ENCODE assay signal across 17 cellular contexts in genomic region chr18:56522826-56523225, GRCh38.
DNase-seq lines count a peak whose midpoint lies in the region; ATAC-seq and TF ChIP-seq lines count a peak whose summit lies in the region.
"Had no signal": no experiment of that assay in that cellular context is flagged by ENCODE, and none has a peak within 500 bp of the region (broad histone marks: within the 10 kb centered on the region; RNA-seq: fewer than 3 reads in every experiment).

No MANE protein-coding gene starts in this region.

- H3K9ac ChIP-seq in IMR-90 (ENCODE audit: low read depth, low read length), result no peak overlapping the region

- BruUV-seq in IMR-90 (replicated peaks; lab: Mats Ljungman, UMichigan), result no TSS peak

- intact Hi-C loops in IMR-90 (cut with micrococcal nuclease), result no loop called here

- H3K4me3 ChIP-seq in IMR-90 (ENCODE audit: insufficient read depth, low read depth, low read length) (no peak overlapping the region), brain microvascular endothelial cell (ENCODE audit: low read depth, low read length) (no peak overlapping the region), osteoblast (ENCODE audit: insufficient read depth, low read length) (no peak overlapping the region)

- H3K23ac ChIP-seq in IMR-90 (ENCODE audit: low read depth, low read length), result no peak overlapping the region

- no peak overlapping the region for H3K27ac Mint-ChIP-seq in activated naive CD4-positive, alpha-beta T cell treated with anti-CD3 and anti-CD28 coated beads, Interleukin-2, amount 10 ng/mL, durations not matched to agents 7 days and 5 days

- H3K79me2 ChIP-seq in osteoblast (ENCODE audit: insufficient read depth, low read length), result no peaks in the 10 kb centered on the region

- no peak overlapping the region for H3K56ac ChIP-seq in IMR-90 (ENCODE audit: extremely low read depth, insufficient read depth, low read length)

- in situ Hi-C loops in IMR-90 (cut with MboI; ENCODE audit: low sequenced_read_pairs), result no loop called here
- in situ Hi-C loops in brain microvascular endothelial cell (cut with HindIII; ENCODE audit: low pct_ligation_motif_present, low sequenced_read_pairs), result no loop called here

- TF ChIP-seq POLR2A in IMR-90 (IDR thresholded peaks at IDR 0.05; ENCODE audit: low read depth, low read length), result no peak

- DNase-seq in AG08396 (ENCODE audit: low spot score) (peak; percentile 23), IMR-90 (peak; percentile 68), brain microvascular endothelial cell (peak; percentile 3), osteoblast (ENCODE audit: insufficient read length, low spot score, missing footprints) (peak; percentile 93)
- no peak for DNase-seq in activated naive CD4-positive, alpha-beta T cell treated with anti-CD3 and anti-CD28 coated beads, Interleukin-2, amount 10 ng/mL, durations not matched to agents 7 days and 5 days
- no peak for DNase-seq in stimulated activated CD4-positive, alpha-beta T cell treated with anti-CD3 and anti-CD28 coated beads, Interleukin-2, amount 100 ng/mL, for 48 hours
- no peak for DNase-seq in activated T-cell treated with anti-CD3 and anti-CD28 coated beads, Interleukin-2, amount 50 U/mL, for 1 hour
- DNase-seq: Caco-2; MV-4-11; NCI-H1417; NCI-H187 treated with DMSO at 0.1 percent for 48 hours; NCI-H69; NK-92 treated with Interleukin-12 subunit alpha and Interleukin-12 subunit beta, amount 100 ng/mL, for 24 hours; RPMI8226; SIG-M5 had no signal

- H4K5ac ChIP-seq in IMR-90 (ENCODE audit: low read depth, low read length), result no peak overlapping the region

- H3K27me3 Mint-ChIP-seq in activated naive CD4-positive, alpha-beta T cell treated with anti-CD3 and anti-CD28 coated beads, Interleukin-2, amount 10 ng/mL, durations not matched to agents 7 days and 5 days, result no peaks in the 10 kb centered on the region

- H3K36me3 ChIP-seq in IMR-90 (ENCODE audit: control insufficient read depth, insufficient read depth, low read length) (no peaks in the 10 kb centered on the region), brain microvascular endothelial cell (replicated peaks) (no peaks in the 10 kb centered on the region), osteoblast (ENCODE audit: insufficient read depth, low read length) (no peaks in the 10 kb centered on the region)

- H4K20me1 ChIP-seq in IMR-90 (ENCODE audit: insufficient read depth, low read length) (no peaks in the 10 kb centered on the region), osteoblast (ENCODE audit: insufficient read depth, low read length) (no peaks in the 10 kb centered on the region)

- no peaks in the 10 kb centered on the region for H3K79me1 ChIP-seq in IMR-90 (ENCODE audit: low read depth in 1 of 2, low read length in 2 of 2)

- no peak for TF ChIP-seq RAD21 in IMR-90 (IDR thresholded peaks at IDR 0.05; ENCODE audit: low read length)

- H4K8ac ChIP-seq in IMR-90 (ENCODE audit: low read depth in 2 of 2, low read length in 2 of 2), result no peak overlapping the region

- H2AFZ ChIP-seq in IMR-90 (replicated peaks; ENCODE audit: low read length, poor library complexity) (no peak overlapping the region), osteoblast (ENCODE audit: low read length) (peak overlapping the region; percentile 21)

- H3K27ac ChIP-seq in IMR-90 (ENCODE audit: insufficient read depth, low read length) (no peak overlapping the region), brain microvascular endothelial cell (no peak overlapping the region), osteoblast (ENCODE audit: low read depth, low read length) (peak overlapping the region; percentile 59)

- CTCF ChIA-PET in IMR-90 (lab: Yijun Ruan, JAX), result no interaction called here
- CTCF ChIA-PET in activated naive CD4-positive, alpha-beta T cell treated with anti-CD3 and anti-CD28 coated beads, Interleukin-2, amount 10 ng/mL, durations not matched to agents 7 days and 5 days (lab: Charles Lee), result no interaction called here

- POLR2A ChIA-PET in IMR-90 (lab: Charles Lee; ENCODE audit: unreplicated experiment), result no interaction called here

- no peaks in the 10 kb centered on the region for H3K4me1 Mint-ChIP-seq in activated naive CD4-positive, alpha-beta T cell treated with anti-CD3 and anti-CD28 coated beads, Interleukin-2, amount 10 ng/mL, durations not matched to agents 7 days and 5 days

- H3K27me3 ChIP-seq in IMR-90 (ENCODE audit: control insufficient read depth, insufficient read depth, low read length), result peaks cover 2% of the 10 kb centered on the region; the same call in 1 of the 2 replicates
- no peaks in the 10 kb centered on the region for H3K27me3 ChIP-seq in brain microvascular endothelial cell (replicated peaks)
- H3K27me3 ChIP-seq in osteoblast (ENCODE audit: insufficient read depth, low read length), result no peaks in the 10 kb centered on the region

- no peak overlapping the region for H3K18ac ChIP-seq in IMR-90 (ENCODE audit: low read depth, low read length)

- H3K9me1 ChIP-seq in IMR-90 (ENCODE audit: insufficient read depth, low read length), result peaks cover 3% of the 10 kb centered on the region; the same call in 1 of the 2 replicates

- H2BK120ac ChIP-seq in IMR-90 (ENCODE audit: low read depth, low read length), result no peak overlapping the region

- H3K4me2 ChIP-seq in IMR-90 (ENCODE audit: low read depth, low read length) (no peak overlapping the region), osteoblast (ENCODE audit: insufficient read depth, low read length) (no peak overlapping the region)

- H3K9me3 ChIP-seq in IMR-90 (ENCODE audit: control insufficient read depth, insufficient read depth, low read length), result no peaks in the 10 kb centered on the region
- H3K9me3 ChIP-seq in osteoblast (ENCODE audit: low read depth, low read length), result no peaks in the 10 kb centered on the region
- H3K9me3 ChIP-seq: Caco-2 had no signal

- H2BK15ac ChIP-seq in IMR-90 (ENCODE audit: low read depth, low read length), result no peak overlapping the region

- H2BK20ac ChIP-seq in IMR-90 (ENCODE audit: low read depth, low read length), result no peak overlapping the region

- H3K9me3 Mint-ChIP-seq in activated naive CD4-positive, alpha-beta T cell treated with anti-CD3 and anti-CD28 coated beads, Interleukin-2, amount 10 ng/mL, durations not matched to agents 7 days and 5 days, result peaks cover 3% of the 10 kb centered on the region

- H2AK9ac ChIP-seq in IMR-90 (replicated peaks; ENCODE audit: low read depth, low read length, poor library complexity), result no peak overlapping the region

- peak; percentile 65 for ATAC-seq in IMR-90 (ENCODE audit: low read depth)
- no peak for ATAC-seq in GM21360 (IDR thresholded peaks at IDR 0.05; ENCODE audit: unreplicated experiment)
- ATAC-seq: HCT116 had no signal

- no peak overlapping the region for H3K14ac ChIP-seq in IMR-90 (replicated peaks; ENCODE audit: low read depth, low read length)

- no peak overlapping the region for H4K91ac ChIP-seq in IMR-90 (ENCODE audit: insufficient read depth, low read depth, low read length)

- WGBS in IMR-90 (ENCODE audit: extremely low coverage in 2 of 2, insufficient read length in 1 of 2), 2 experiments, result 83% methylated on average over 1 of the region's 3 CpGs; no CpG with 5 or more reads in 1 of the 2 experiments

- no peak overlapping the region for H3K4ac ChIP-seq in IMR-90 (ENCODE audit: low read depth, low read length)

- no peak overlapping the region for H3K4me3 Mint-ChIP-seq in activated naive CD4-positive, alpha-beta T cell treated with anti-CD3 and anti-CD28 coated beads, Interleukin-2, amount 10 ng/mL, durations not matched to agents 7 days and 5 days

- no peak overlapping the region for H2AK5ac ChIP-seq in IMR-90 (ENCODE audit: low read depth, low read length)

- TF ChIP-seq CTCF in IMR-90 (conservative IDR thresholded peaks at IDR 0.05; ENCODE audit: low read depth, low read length), result no peak
- no peak for TF ChIP-seq CTCF in brain microvascular endothelial cell (IDR thresholded peaks at IDR 0.05; ENCODE audit: low read depth, low read length, missing control alignments)
- TF ChIP-seq CTCF in osteoblast (IDR thresholded peaks at IDR 0.05; ENCODE audit: extremely low read depth, low read depth, low read length), result no peak

- dilution Hi-C loops in IMR-90 (cut with HindIII; ENCODE audit: low sequenced_read_pairs, unreplicated experiment), result no loop called here

- no peak overlapping the region for H2BK5ac ChIP-seq in IMR-90 (ENCODE audit: low read depth, low read length, poor library complexity, severe bottlenecking)

- H3K36me3 Mint-ChIP-seq in activated naive CD4-positive, alpha-beta T cell treated with anti-CD3 and anti-CD28 coated beads, Interleukin-2, amount 10 ng/mL, durations not matched to agents 7 days and 5 days, result no peaks in the 10 kb centered on the region

- no peaks in the 10 kb centered on the region for H3K4me1 ChIP-seq in IMR-90 (ENCODE audit: control insufficient read depth, insufficient read depth, low read length)
- H3K4me1 ChIP-seq in osteoblast (ENCODE audit: insufficient read depth, low read length), result peaks cover 11% of the 10 kb centered on the region
- H3K4me1 ChIP-seq: Caco-2 had no signal

TF ChIP-seq in IMR-90, 13 proteins besides CTCF, POLR2A, EP300 and RAD21 (continues in another document):
- TF ChIP-seq MAFK (IDR thresholded peaks at IDR 0.05; ENCODE audit: low read depth, low read length) (no peak), BHLHE40 (IDR thresholded peaks at IDR 0.05; ENCODE audit: low read depth, low read length) (no peak), CHD1 (IDR thresholded peaks at IDR 0.05; ENCODE audit: low read depth, low read length) (no peak), NFE2L2 (IDR thresholded peaks at IDR 0.05; ENCODE audit: low read depth, low read length) (no peak), RCOR1 (IDR thresholded peaks at IDR 0.05; ENCODE audit: insufficient replicate concordance, low read length) (no peak), SMC3 (IDR thresholded peaks at IDR 0.05; ENCODE audit: low read depth, low read length) (no peak), MXI1 (IDR thresholded peaks at IDR 0.05; ENCODE audit: borderline replicate concordance, low read depth, low read length) (no peak), ELK1 (IDR thresholded peaks at IDR 0.05; ENCODE audit: borderline replicate concordance, low read depth, low read length) (no peak), FOS (IDR thresholded peaks at IDR 0.05; ENCODE audit: low read depth, low read length) (no peak), RFX5 (IDR thresholded peaks at IDR 0.05; ENCODE audit: low read depth, low read length) (no peak), CEBPB (IDR thresholded peaks at IDR 0.05; ENCODE audit: low read depth, low read length) (no peak), MAZ (IDR thresholded peaks at IDR 0.05; ENCODE audit: borderline replicate concordance, low read depth, low read length) (no peak)

Comparison
In these comparisons a context has a peak if more than half of its experiments do, and no peak if none do; other contexts are left out.
1. DNase-seq: peak in AG08396 (single experiment), IMR-90 (single experiment), brain microvascular endothelial cell (single experiment) and osteoblast (single experiment); none in activated naive CD4-positive, alpha-beta T cell treated with anti-CD3 and anti-CD28 coated beads, Interleukin-2, amount 10 ng/mL, durations not matched to agents 7 days and 5 days (single experiment), stimulated activated CD4-positive, alpha-beta T cell treated with anti-CD3 and anti-CD28 coated beads, Interleukin-2, amount 100 ng/mL, for 48 hours (0 of 2) and activated T-cell treated with anti-CD3 and anti-CD28 coated beads, Interleukin-2, amount 50 U/mL, for 1 hour (single experiment).